Comparison of ENCODE assay signal across 14 cellular contexts in the genomic region with DNA sequence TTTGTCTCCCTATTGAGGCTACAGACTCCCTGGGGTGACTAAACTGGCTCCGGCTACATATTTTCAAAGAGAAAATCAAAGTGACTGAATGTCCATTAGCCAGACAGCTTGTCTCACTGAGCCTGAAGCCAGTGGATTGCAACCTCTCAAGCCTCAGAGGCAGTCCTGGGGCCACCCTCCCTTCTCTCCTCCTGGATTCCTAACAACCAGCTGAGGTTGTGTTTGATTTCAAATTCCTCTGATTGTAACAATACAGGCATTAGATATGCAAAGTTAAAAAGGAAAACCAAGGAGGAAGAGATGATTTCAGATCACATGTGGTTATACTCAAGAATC.
DNase-seq lines count a peak whose midpoint lies in the region; ATAC-seq, FAIRE-seq and TF ChIP-seq lines count a peak whose summit lies in the region.
"Had no signal": no experiment of that assay in that cellular context is flagged by ENCODE, and none has a peak within 500 bp of the region (broad histone marks: within the 10 kb centered on the region; RNA-seq: fewer than 3 reads in every experiment).

No MANE protein-coding gene starts in this region.

- H4K20me1 ChIP-seq in neural progenitor cell (ENCODE audit: low read depth), result no peaks in the 10 kb centered on the region
- H4K20me1 ChIP-seq in smooth muscle cell (ENCODE audit: low read depth), result no peaks in the 10 kb centered on the region

- H3F3A ChIP-seq in neural progenitor cell (ENCODE audit: low read depth) (no peaks in the 10 kb centered on the region), smooth muscle cell (ENCODE audit: low read depth) (no peaks in the 10 kb centered on the region)

- no peak overlapping the region for H3K27ac ChIP-seq in neural progenitor cell
- no peak overlapping the region for H3K27ac ChIP-seq in smooth muscle cell (ENCODE audit: low read depth)
- H3K27ac ChIP-seq: gastrocnemius medialis had no signal

- peaks cover 10% of the 10 kb centered on the region for H3K27me3 Mint-ChIP-seq in neural progenitor cell (ENCODE audit: insufficient read depth, low read depth)
- H3K27me3 Mint-ChIP-seq: activated CD4-positive, alpha-beta memory T cell treated with anti-CD3 and anti-CD28 coated beads, Interleukin-2, amount 10 ng/mL, durations not matched to agents 7 days and 5 days had no signal

- DNase-seq in D721Med (ENCODE audit: insufficient read length, low spot score), result no peak
- peak; percentile 65 for DNase-seq in NCI-H2227 (lab: John Stamatoyannopoulos, UW; ENCODE audit: unreplicated experiment)
- peak; percentile 66 for DNase-seq in fibroblast of the aortic adventitia (ENCODE audit: low read depth)
- peak; percentile 13 for DNase-seq in neural progenitor cell (ENCODE audit: low spot score)
- no peak for DNase-seq in smooth muscle cell (lab: John Stamatoyannopoulos, UW; ENCODE audit: unreplicated experiment)
- no peak for DNase-seq in NCI-H510A (lab: John Stamatoyannopoulos, UW)
- DNase-seq: activated CD4-positive, alpha-beta memory T cell treated with anti-CD3 and anti-CD28 coated beads, Interleukin-2, amount 10 ng/mL, durations not matched to agents 7 days and 5 days; activated naive CD8-positive, alpha-beta T cell treated with anti-CD3 and anti-CD28 coated beads, Interleukin-2, amount 10 ng/mL, durations not matched to agents 7 days and 5 days; gastrocnemius medialis; H9; stimulated activated CD4-positive, alpha-beta T cell treated with anti-CD3 and anti-CD28 coated beads, Interleukin-2, amount 100 ng/mL, for 24 hours had no signal

- no peaks in the 10 kb centered on the region for H3K9me3 Mint-ChIP-seq in neural progenitor cell
- H3K9me3 Mint-ChIP-seq: activated CD4-positive, alpha-beta memory T cell treated with anti-CD3 and anti-CD28 coated beads, Interleukin-2, amount 10 ng/mL, durations not matched to agents 7 days and 5 days; activated naive CD8-positive, alpha-beta T cell treated with anti-CD3 and anti-CD28 coated beads, Interleukin-2, amount 10 ng/mL, durations not matched to agents 7 days and 5 days; H9; neural crest cell had no signal

- H3K4me3 ChIP-seq in fibroblast of the aortic adventitia (ENCODE audit: low read depth, low read length), result no peak overlapping the region
- H3K4me3 ChIP-seq in neural progenitor cell, result no peak overlapping the region
- H3K4me3 ChIP-seq in smooth muscle cell, result no peak overlapping the region
- H3K4me3 ChIP-seq: gastrocnemius medialis had no signal

- H2AFZ ChIP-seq in neural progenitor cell (replicated peaks) (no peak overlapping the region), smooth muscle cell (ENCODE audit: low read depth) (no peak overlapping the region)

- H3K4me2 ChIP-seq in neural progenitor cell (no peak overlapping the region), smooth muscle cell (no peak overlapping the region)

- H3K27me3 ChIP-seq in neural progenitor cell (no peaks in the 10 kb centered on the region), smooth muscle cell (ENCODE audit: low read depth) (peaks cover 84% of the 10 kb centered on the region)
- H3K27me3 ChIP-seq: gastrocnemius medialis had no signal

- no peak overlapping the region for H3K27ac Mint-ChIP-seq in neural progenitor cell
- H3K27ac Mint-ChIP-seq: activated CD4-positive, alpha-beta memory T cell treated with anti-CD3 and anti-CD28 coated beads, Interleukin-2, amount 10 ng/mL, durations not matched to agents 7 days and 5 days; activated naive CD8-positive, alpha-beta T cell treated with anti-CD3 and anti-CD28 coated beads, Interleukin-2, amount 10 ng/mL, durations not matched to agents 7 days and 5 days; B cell; H9 had no signal

- TF ChIP-seq CTCF in D721Med (IDR thresholded peaks at IDR 0.05; ENCODE audit: insufficient read depth, missing control alignments) (no peak), fibroblast of the aortic adventitia (IDR thresholded peaks at IDR 0.05; ENCODE audit: insufficient read depth, low read length) (no peak), neural progenitor cell (IDR thresholded peaks at IDR 0.05) (no peak), smooth muscle cell (IDR thresholded peaks at IDR 0.05; ENCODE audit: borderline replicate concordance, insufficient read depth, poor library complexity, severe bottlenecking) (no peak)

- no peaks in the 10 kb centered on the region for H3K36me3 ChIP-seq in neural progenitor cell
- no peaks in the 10 kb centered on the region for H3K36me3 ChIP-seq in smooth muscle cell (ENCODE audit: low read depth)
- H3K36me3 ChIP-seq: gastrocnemius medialis had no signal

- H3K36me3 Mint-ChIP-seq in neural progenitor cell, result no peaks in the 10 kb centered on the region
- H3K36me3 Mint-ChIP-seq: activated naive CD8-positive, alpha-beta T cell treated with anti-CD3 and anti-CD28 coated beads, Interleukin-2, amount 10 ng/mL, durations not matched to agents 7 days and 5 days had no signal

- H3K4me1 ChIP-seq in neural progenitor cell (peaks cover 6% of the 10 kb centered on the region), smooth muscle cell (ENCODE audit: low read depth) (no peaks in the 10 kb centered on the region)
- H3K4me1 ChIP-seq: gastrocnemius medialis had no signal

- no peak overlapping the region for H3K4me3 Mint-ChIP-seq in neural progenitor cell
- H3K4me3 Mint-ChIP-seq: activated CD4-positive, alpha-beta memory T cell treated with anti-CD3 and anti-CD28 coated beads, Interleukin-2, amount 10 ng/mL, durations not matched to agents 7 days and 5 days; activated naive CD8-positive, alpha-beta T cell treated with anti-CD3 and anti-CD28 coated beads, Interleukin-2, amount 10 ng/mL, durations not matched to agents 7 days and 5 days; B cell; H9; neural crest cell had no signal

- ATAC-seq in GM19397 (IDR thresholded peaks at IDR 0.05; ENCODE audit: unreplicated experiment), result no peak
- ATAC-seq: gastrocnemius medialis had no signal

- 31% methylated on average over 1 of the region's 1 CpG for WGBS in smooth muscle cell (ENCODE audit: low lambda C conversion rate)

- H3K4me1 Mint-ChIP-seq in neural progenitor cell, result peaks cover 24% of the 10 kb centered on the region
- H3K4me1 Mint-ChIP-seq: activated CD4-positive, alpha-beta memory T cell treated with anti-CD3 and anti-CD28 coated beads, Interleukin-2, amount 10 ng/mL, durations not matched to agents 7 days and 5 days; activated naive CD8-positive, alpha-beta T cell treated with anti-CD3 and anti-CD28 coated beads, Interleukin-2, amount 10 ng/mL, durations not matched to agents 7 days and 5 days; B cell; neural crest cell had no signal

- H3K9ac ChIP-seq in neural progenitor cell (no peak overlapping the region), smooth muscle cell (ENCODE audit: low read depth) (no peak overlapping the region)

- no peaks in the 10 kb centered on the region for H3K9me3 ChIP-seq in neural progenitor cell (ENCODE audit: low read depth)
- H3K9me3 ChIP-seq in smooth muscle cell (replicated peaks; ENCODE audit: low read depth), result no peaks in the 10 kb centered on the region
- H3K9me3 ChIP-seq: gastrocnemius medialis had no signal

- peak; percentile 96 for FAIRE-seq in D721Med (lab: Jason Lieb, UNC)

- H3K79me2 ChIP-seq in neural progenitor cell (ENCODE audit: low read depth) (no peaks in the 10 kb centered on the region), smooth muscle cell (ENCODE audit: low read depth) (no peaks in the 10 kb centered on the region)

Comparison
In these comparisons a context has a peak if more than half of its experiments do, and no peak if none do; other contexts are left out.
1. DNase-seq: peak in NCI-H2227 (single experiment), fibroblast of the aortic adventitia (single experiment) and neural progenitor cell (single experiment); none in D721Med (single experiment), smooth muscle cell (single experiment) and NCI-H510A (single experiment).